14 cellular contexts compared by ENCODE assay signal in genomic region chr14:25010471-25010870, GRCh38. TPM values are rescaled to one million over a fixed set of nuclear protein-coding genes. Genes with fewer than 3 reads are reported as not detected.
"Had no signal": no experiment of that assay in that cellular context is flagged by ENCODE, and none has a peak within 500 bp of the region (broad histone marks: within the 10 kb centered on the region; RNA-seq: fewer than 3 reads in every experiment).

No MANE protein-coding gene starts in this region.

- H3K4me3 ChIP-seq: pancreas, transverse colon had no signal

- ATAC-seq: activated CD8-positive, alpha-beta memory T cell treated with anti-CD3 and anti-CD28 coated beads, Interleukin-2, amount 10 ng/mL, durations not matched to agents 7 days and 5 days; pancreas; stimulated activated effector memory CD8-positive, alpha-beta T cell treated with anti-CD3 and anti-CD28 coated beads, Interleukin-12 subunit alpha, Interleukin-12 subunit beta, amount 100 ng/mL, for 72 hours had no signal

- H3K27me3 ChIP-seq: pancreas, transverse colon had no signal

- H3K27ac ChIP-seq: transverse colon had no signal

- DNase-seq: activated CD4-positive, alpha-beta T cell treated with anti-CD3 and anti-CD28 coated beads, Interleukin-2, amount 50 U/mL, for 4 hours; activated CD8-positive, alpha-beta memory T cell treated with anti-CD3 and anti-CD28 coated beads, Interleukin-2, amount 10 ng/mL, durations not matched to agents 7 days and 5 days; activated gamma-delta T cell; activated T-cell treated with anti-CD3 and anti-CD28 coated beads, Interleukin-2, amount 50 U/mL, for 24 hours; cerebellar nuclear complex; dermis blood vessel endothelial cell; hypothalamus; left colon; pancreas; retina; small intestine; transverse colon had no signal

- H3K9me3 ChIP-seq: pancreas, transverse colon had no signal

- H3K36me3 ChIP-seq: pancreas, transverse colon had no signal

RNA-seq across cellular contexts. Expression of gene STXBP6, which starts 39.5 kb away (rescaled TPM):
- total RNA-seq: activated CD8-positive, alpha-beta memory T cell treated with anti-CD3 and anti-CD28 coated beads, Interleukin-2, amount 10 ng/mL, durations not matched to agents 7 days and 5 days; T-helper 2 cell treated with Interferon-gamma antibody and Interleukin-4, amounts not matched to agents 100 ng/mL and 5 ng/mL, for 36 hours had no signal
